ENCODE assay signal across 12 cellular contexts in genomic region chr5:957730-958485, GRCh38. TPM values are rescaled to one million over a fixed set of nuclear protein-coding genes. Genes with fewer than 3 reads are reported as not detected.
DNase-seq lines count a peak whose midpoint lies in the region; ATAC-seq, FAIRE-seq and TF ChIP-seq lines count a peak whose summit lies in the region.
"Had no signal": no experiment of that assay in that cellular context is flagged by ENCODE, and none has a peak within 500 bp of the region (broad histone marks: within the 10 kb centered on the region; RNA-seq: fewer than 3 reads in every experiment).

No MANE protein-coding gene starts in this region.

- no peaks in the 10 kb centered on the region for H3K36me3 Mint-ChIP-seq in activated CD8-positive, alpha-beta memory T cell treated with anti-CD3 and anti-CD28 coated beads, Interleukin-2, amount 10 ng/mL, durations not matched to agents 7 days and 5 days
- H3K36me3 Mint-ChIP-seq in stimulated activated memory B cell treated with anti-CD40 and anti-IgM and Interleukin-4, amounts not matched to agents 10 μg/mL and 1 μg/mL and 100 μg/mL, for 72 hours, result no peaks in the 10 kb centered on the region
- peaks cover 0 to 3% (median 0%) of the 10 kb centered on the region in 5 donors for H3K36me3 Mint-ChIP-seq in naive thymus-derived CD4-positive, alpha-beta T cell

- peak overlapping the region; percentile 37 for H3K27ac Mint-ChIP-seq in activated CD8-positive, alpha-beta memory T cell treated with anti-CD3 and anti-CD28 coated beads, Interleukin-2, amount 10 ng/mL, durations not matched to agents 7 days and 5 days
- peak overlapping the region; percentile 23 for H3K27ac Mint-ChIP-seq in stimulated activated memory B cell treated with anti-CD40 and anti-IgM and Interleukin-4, amounts not matched to agents 10 μg/mL and 1 μg/mL and 100 μg/mL, for 72 hours
- no peak overlapping the region for H3K27ac Mint-ChIP-seq in naive thymus-derived CD4-positive, alpha-beta T cell
- H3K27ac Mint-ChIP-seq: B cell; dendritic cell treated with granulocyte-macrophage colony-stimulating factor and Interleukin-4, amounts not matched to agents 40 ng/mL and 50 ng/mL, for 4 days; H9 had no signal

- H3K9ac ChIP-seq in kidney (ENCODE audit: low read length in 2 of 2), result no peak overlapping the region
- H3K9ac ChIP-seq: parathyroid adenoma had no signal

- no peak for TF ChIP-seq CTCF in kidney (IDR thresholded peaks at IDR 0.05; ENCODE audit: borderline replicate concordance, extremely low read depth, insufficient read depth)

- no peaks in the 10 kb centered on the region for H3K9me3 Mint-ChIP-seq in activated CD8-positive, alpha-beta memory T cell treated with anti-CD3 and anti-CD28 coated beads, Interleukin-2, amount 10 ng/mL, durations not matched to agents 7 days and 5 days (ENCODE audit: low read depth)
- no peaks in the 10 kb centered on the region for H3K9me3 Mint-ChIP-seq in stimulated activated memory B cell treated with anti-CD40 and anti-IgM and Interleukin-4, amounts not matched to agents 10 μg/mL and 1 μg/mL and 100 μg/mL, for 72 hours
- H3K9me3 Mint-ChIP-seq in naive thymus-derived CD4-positive, alpha-beta T cell, result no peaks in the 10 kb centered on the region
- H3K9me3 Mint-ChIP-seq: dendritic cell treated with granulocyte-macrophage colony-stimulating factor and Interleukin-4, amounts not matched to agents 40 ng/mL and 50 ng/mL, for 4 days; H9 had no signal

- CTCF ChIA-PET in activated CD8-positive, alpha-beta memory T cell treated with anti-CD3 and anti-CD28 coated beads, Interleukin-2, amount 10 ng/mL, durations not matched to agents 7 days and 5 days (lab: Charles Lee), result interaction anchor here (1.0 to 1.2 kb wide), 2 partner anchors 12 to 24 kb away, joined by 3 to 5 read pairs; no protein-coding TSS in a partner anchor
- CTCF ChIA-PET in naive thymus-derived CD4-positive, alpha-beta T cell (lab: Charles Lee), result no interaction called here

- peak; percentile 9 for ATAC-seq in activated CD8-positive, alpha-beta memory T cell treated with anti-CD3 and anti-CD28 coated beads, Interleukin-2, amount 10 ng/mL, durations not matched to agents 7 days and 5 days
- ATAC-seq in stimulated activated memory B cell treated with anti-CD40 and anti-IgM and Interleukin-4, amounts not matched to agents 10 μg/mL and 1 μg/mL and 100 μg/mL, for 72 hours, result no peak
- no peak for ATAC-seq in naive thymus-derived CD4-positive, alpha-beta T cell
- ATAC-seq in HG02938 (IDR thresholded peaks at IDR 0.05; ENCODE audit: unreplicated experiment), result no peak

- no peaks in the 10 kb centered on the region for H3K27me3 ChIP-seq in naive thymus-derived CD4-positive, alpha-beta T cell (ENCODE audit: control insufficient read depth in 2 of 2, insufficient read depth in 2 of 2, low read length in 2 of 2)

- H3K27me3 Mint-ChIP-seq in activated CD8-positive, alpha-beta memory T cell treated with anti-CD3 and anti-CD28 coated beads, Interleukin-2, amount 10 ng/mL, durations not matched to agents 7 days and 5 days, result peaks cover 26% of the 10 kb centered on the region
- peaks cover 75% of the 10 kb centered on the region for H3K27me3 Mint-ChIP-seq in stimulated activated memory B cell treated with anti-CD40 and anti-IgM and Interleukin-4, amounts not matched to agents 10 μg/mL and 1 μg/mL and 100 μg/mL, for 72 hours
- H3K27me3 Mint-ChIP-seq in naive thymus-derived CD4-positive, alpha-beta T cell, result peaks cover 9 to 19% (median 18%) of the 10 kb centered on the region in 5 donors

- H3K36me3 ChIP-seq in kidney (ENCODE audit: control insufficient read depth in 1 of 2, insufficient read depth in 2 of 2, low read length in 2 of 2), result no peaks in the 10 kb centered on the region
- H3K36me3 ChIP-seq in naive thymus-derived CD4-positive, alpha-beta T cell (ENCODE audit: control insufficient read depth in 2 of 3, insufficient read depth in 3 of 3, low read length in 3 of 3), result no peaks in the 10 kb centered on the region

- peaks cover 7 to 18% of the 10 kb centered on the region in 2 donors for H3K4me1 ChIP-seq in kidney (ENCODE audit: control insufficient read depth in 1 of 2, insufficient read depth in 1 of 2, low read depth in 1 of 2, low read length in 2 of 2)
- peaks cover 7 to 10% of the 10 kb centered on the region in 2 donors for H3K4me1 ChIP-seq in naive thymus-derived CD4-positive, alpha-beta T cell (ENCODE audit: control insufficient read depth in 2 of 2, insufficient read depth in 2 of 2, low read length in 2 of 2)
- H3K4me1 ChIP-seq: parathyroid adenoma had no signal

- H3K4me3 Mint-ChIP-seq in activated CD8-positive, alpha-beta memory T cell treated with anti-CD3 and anti-CD28 coated beads, Interleukin-2, amount 10 ng/mL, durations not matched to agents 7 days and 5 days, result no peak overlapping the region
- no peak overlapping the region for H3K4me3 Mint-ChIP-seq in stimulated activated memory B cell treated with anti-CD40 and anti-IgM and Interleukin-4, amounts not matched to agents 10 μg/mL and 1 μg/mL and 100 μg/mL, for 72 hours
- H3K4me3 Mint-ChIP-seq in naive thymus-derived CD4-positive, alpha-beta T cell, result peak overlapping the region in 2 of 10 donors; percentile 39 to 47
- H3K4me3 Mint-ChIP-seq: B cell; dendritic cell treated with granulocyte-macrophage colony-stimulating factor and Interleukin-4, amounts not matched to agents 40 ng/mL and 50 ng/mL, for 4 days; H9 had no signal

- DNase-seq in activated CD8-positive, alpha-beta memory T cell treated with anti-CD3 and anti-CD28 coated beads, Interleukin-2, amount 10 ng/mL, durations not matched to agents 7 days and 5 days, result peak; percentile 40
- no peak for DNase-seq in activated CD8-positive, alpha-beta memory T cell treated with anti-CD3 and anti-CD28 coated beads, Interleukin-2, amount 50 U/mL, for 48 hours
- peak; percentile 97 for DNase-seq in SW480 (ENCODE audit: low spot score)
- DNase-seq in kidney, result peak; percentile 70
- no peak for DNase-seq in naive thymus-derived CD4-positive, alpha-beta T cell
- no peak for DNase-seq in NCI-H1930 (lab: John Stamatoyannopoulos, UW)

- FAIRE-seq in kidney (lab: Jason Lieb, UNC), result no peak

- H3K4me3 ChIP-seq in kidney (ENCODE audit: low read length in 2 of 2), result no peak overlapping the region
- H3K4me3 ChIP-seq in naive thymus-derived CD4-positive, alpha-beta T cell (ENCODE audit: low read length), result no peak overlapping the region

- H3K4me1 Mint-ChIP-seq in activated CD8-positive, alpha-beta memory T cell treated with anti-CD3 and anti-CD28 coated beads, Interleukin-2, amount 10 ng/mL, durations not matched to agents 7 days and 5 days, result peaks cover 47% of the 10 kb centered on the region
- peaks cover 13% of the 10 kb centered on the region for H3K4me1 Mint-ChIP-seq in stimulated activated memory B cell treated with anti-CD40 and anti-IgM and Interleukin-4, amounts not matched to agents 10 μg/mL and 1 μg/mL and 100 μg/mL, for 72 hours
- H3K4me1 Mint-ChIP-seq in naive thymus-derived CD4-positive, alpha-beta T cell, result peaks cover under 1 to 44% (median 15%) of the 10 kb centered on the region in 7 donors
- H3K4me1 Mint-ChIP-seq: B cell had no signal

- intact Hi-C loops in kidney (cut with DNase I), result no loop called here
- intact Hi-C loops in naive thymus-derived CD4-positive, alpha-beta T cell (cut with micrococcal nuclease), result no loop called here

- POLR2A ChIA-PET in naive thymus-derived CD4-positive, alpha-beta T cell (lab: Charles Lee), result no interaction called here

- no peak overlapping the region for H3K27ac ChIP-seq in kidney (ENCODE audit: low read depth in 2 of 2, low read length in 2 of 2)
- H3K27ac ChIP-seq in naive thymus-derived CD4-positive, alpha-beta T cell (ENCODE audit: low read depth, low read length), result no peak overlapping the region
- H3K27ac ChIP-seq: parathyroid adenoma had no signal

- no peaks in the 10 kb centered on the region for H3K9me3 ChIP-seq in kidney (ENCODE audit: control insufficient read depth in 1 of 2, low read length in 2 of 2)
- no peaks in the 10 kb centered on the region for H3K9me3 ChIP-seq in naive thymus-derived CD4-positive, alpha-beta T cell (ENCODE audit: control insufficient read depth in 2 of 3, low read length in 3 of 3)

RNA-seq across cellular contexts. Expression of gene NKD2, which starts 50.7 kb away (rescaled TPM):
- 1 to 10 TPM; 4.2 to 6.5 TPM for total RNA-seq in activated CD8-positive, alpha-beta memory T cell treated with anti-CD3 and anti-CD28 coated beads, Interleukin-2, amount 10 ng/mL, durations not matched to agents 7 days and 5 days
- total RNA-seq in kidney, result 14.1 TPM
- polyA plus RNA-seq in kidney (ENCODE audit: insufficient read depth, low read depth, low replicate concordance), result 7.9 TPM
- total RNA-seq in naive thymus-derived CD4-positive, alpha-beta T cell, result 1 to 10 TPM in 1 of 5 experiments, not detected in 4; 4.8 TPM
- polyA plus RNA-seq in naive thymus-derived CD4-positive, alpha-beta T cell, result not detected

Comparison
In these comparisons a context has a peak if more than half of its experiments do, and no peak if none do; other contexts are left out.
1. DNase-seq: peak in activated CD8-positive, alpha-beta memory T cell treated with anti-CD3 and anti-CD28 coated beads, Interleukin-2, amount 10 ng/mL, durations not matched to agents 7 days and 5 days (single experiment), SW480 (single experiment) and kidney (single experiment); none in activated CD8-positive, alpha-beta memory T cell treated with anti-CD3 and anti-CD28 coated beads, Interleukin-2, amount 50 U/mL, for 48 hours (single experiment), naive thymus-derived CD4-positive, alpha-beta T cell (0 of 9) and NCI-H1930 (0 of 2).
2. H3K27ac Mint-ChIP-seq: peak in activated CD8-positive, alpha-beta memory T cell treated with anti-CD3 and anti-CD28 coated beads, Interleukin-2, amount 10 ng/mL, durations not matched to agents 7 days and 5 days (single experiment) and stimulated activated memory B cell treated with anti-CD40 and anti-IgM and Interleukin-4, amounts not matched to agents 10 μg/mL and 1 μg/mL and 100 μg/mL, for 72 hours (single experiment); none in naive thymus-derived CD4-positive, alpha-beta T cell (0 of 9).